In the genomic region with DNA sequence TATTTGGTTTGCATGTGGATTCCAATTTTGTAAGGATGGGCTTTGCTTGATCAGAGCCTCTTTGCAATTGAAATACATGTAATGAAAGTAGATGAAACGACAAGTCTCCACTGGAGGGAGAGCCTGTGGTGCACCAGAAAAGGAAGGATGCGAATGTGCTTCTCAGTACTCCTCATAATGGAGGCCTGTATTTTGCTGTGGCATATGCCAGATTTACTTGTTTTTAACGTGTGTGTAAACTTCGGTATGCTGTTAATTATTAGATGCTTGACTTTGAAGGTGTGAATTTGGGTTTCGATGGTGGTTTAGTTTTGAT, we compare ENCODE assay signal across 9 cellular contexts. TPM values are rescaled to one million over a fixed set of nuclear protein-coding genes. Genes with fewer than 3 reads are reported as not detected.
A peak's percentile ranks its signal among the peaks of the same experiment; 100 is the strongest.
DNase-seq lines count a peak whose midpoint lies in the region; ATAC-seq, FAIRE-seq and TF ChIP-seq lines count a peak whose summit lies in the region.
"Had no signal": no experiment of that assay in that cellular context is flagged by ENCODE, and none has a peak within 500 bp of the region (broad histone marks: within the 10 kb centered on the region; RNA-seq: fewer than 3 reads in every experiment).

No MANE protein-coding gene starts in this region.

- H3F3A ChIP-seq in GM23338 (replicated peaks; ENCODE audit: low read depth): no peaks in the 10 kb centered on the region

- no peaks in the 10 kb centered on the region for H3K9me2 ChIP-seq in GM23338 (ENCODE audit: insufficient read depth)

- TF ChIP-seq CTCF in GM23338 (conservative IDR thresholded peaks at IDR 0.05; ENCODE audit: low read depth in 2 of 2) (peak in 1 of 2 experiments; percentile 24; a peak in 2 of 4 replicates), prostate gland (IDR thresholded peaks at IDR 0.05) (peak in 1 of 4 experiments; percentile 23)

- peaks cover 71% of the 10 kb centered on the region for H3K79me2 ChIP-seq in GM23338 (replicated peaks; ENCODE audit: insufficient read depth)

- ATAC-seq in GM23338: no peak

- H3K4me3 ChIP-seq in GM23338 (peak overlapping the region; percentile 89), mononuclear cell (ENCODE audit: low read length) (peak overlapping the region; percentile 79), prostate gland (no peak overlapping the region)

- intact Hi-C loops in prostate gland (cut with DNase I): loop anchor here (10.0 kb wide), 1 partner anchor 173 kb away; no protein-coding TSS in a partner anchor

- no peaks in the 10 kb centered on the region; the same call in none of the 2 replicates for H3K36me3 ChIP-seq in GM23338 (ENCODE audit: insufficient read depth)
- no peaks in the 10 kb centered on the region for H3K36me3 ChIP-seq in prostate gland

- H3K4me1 Mint-ChIP-seq in GM23338: peaks cover 53% of the 10 kb centered on the region

- H3K4me1 ChIP-seq in GM23338 (ENCODE audit: insufficient read depth) (peaks cover 37% of the 10 kb centered on the region), mononuclear cell (ENCODE audit: insufficient read depth, low read length) (peaks cover 48% of the 10 kb centered on the region), prostate gland (replicated peaks) (peaks cover 3% of the 10 kb centered on the region)

- WGBS in prostate gland: 43% methylated on average over 5 of the region's 5 CpGs

- peaks cover 15% of the 10 kb centered on the region for H3K27me3 Mint-ChIP-seq in GM23338 (ENCODE audit: insufficient read depth, low read depth, poor library complexity)

- H2AFZ ChIP-seq in GM23338: no peak overlapping the region

- DNase-seq in DMS 273 (lab: John Stamatoyannopoulos, UW; ENCODE audit: unreplicated experiment) (peak; percentile 30), DMS 273 treated with DMSO at 0.1 percent for 48 hours (lab: John Stamatoyannopoulos, UW) (no peak), GM23338 (ENCODE audit: low spot score) (peak; percentile 43), RCC 7860 (ENCODE audit: low spot score) (peak; percentile 23), cerebellar cortex (ENCODE audit: low spot score) (peak; percentile 9), prostate gland (ENCODE audit: low spot score) (no peak), NCI-H146 (lab: John Stamatoyannopoulos, UW) (no peak)

- H3K9me3 ChIP-seq in mononuclear cell (ENCODE audit: low read depth, low read length) (no peaks in the 10 kb centered on the region), prostate gland (no peaks in the 10 kb centered on the region)

- H3K9me3 Mint-ChIP-seq in GM23338: peaks cover 5% of the 10 kb centered on the region; the same call in 2 of the 3 replicates

- peaks cover 43% of the 10 kb centered on the region for H4K20me1 ChIP-seq in GM23338 (replicated peaks; ENCODE audit: insufficient read depth)

- H3K27ac ChIP-seq in GM23338 (ENCODE audit: low read depth) (no peak overlapping the region), prostate gland (no peak overlapping the region)
- H3K27ac ChIP-seq: 22Rv1 had no signal

- FAIRE-seq in RCC 7860 (lab: Jason Lieb, UNC): no peak

- TF ChIP-seq POLR2A in prostate gland (IDR thresholded peaks at IDR 0.05): no peak

- peak overlapping the region; percentile 79 for H3K4me2 ChIP-seq in GM23338

- H3K27me3 ChIP-seq in GM23338 (ENCODE audit: insufficient read depth) (peaks cover 6% of the 10 kb centered on the region; the same call in 1 of the 2 replicates), mononuclear cell (ENCODE audit: insufficient read depth, low read length) (no peaks in the 10 kb centered on the region), prostate gland (replicated peaks; ENCODE audit: insufficient read depth) (no peaks in the 10 kb centered on the region)

- no peak overlapping the region for H3K27ac Mint-ChIP-seq in GM23338

- H3K4me3 Mint-ChIP-seq in GM23338: peak overlapping the region; percentile 93

- peaks cover 45% of the 10 kb centered on the region for H3K36me3 Mint-ChIP-seq in GM23338 (ENCODE audit: low read depth)

TF ChIP-seq in GM23338, 12 proteins besides CTCF, POLR2A, EP300 and RAD21 (continues in another document):
- TF ChIP-seq POLR2AphosphoS5 (IDR thresholded peaks at IDR 0.05; ENCODE audit: low read depth) (no peak), ZNF114 (CRISPR knock-in tag; IDR thresholded peaks at IDR 0.05) (no peak), EZH2 (IDR thresholded peaks at IDR 0.05; ENCODE audit: low read depth, unreplicated experiment) (no peak)
- TF ChIP-seq, protein P1, sequence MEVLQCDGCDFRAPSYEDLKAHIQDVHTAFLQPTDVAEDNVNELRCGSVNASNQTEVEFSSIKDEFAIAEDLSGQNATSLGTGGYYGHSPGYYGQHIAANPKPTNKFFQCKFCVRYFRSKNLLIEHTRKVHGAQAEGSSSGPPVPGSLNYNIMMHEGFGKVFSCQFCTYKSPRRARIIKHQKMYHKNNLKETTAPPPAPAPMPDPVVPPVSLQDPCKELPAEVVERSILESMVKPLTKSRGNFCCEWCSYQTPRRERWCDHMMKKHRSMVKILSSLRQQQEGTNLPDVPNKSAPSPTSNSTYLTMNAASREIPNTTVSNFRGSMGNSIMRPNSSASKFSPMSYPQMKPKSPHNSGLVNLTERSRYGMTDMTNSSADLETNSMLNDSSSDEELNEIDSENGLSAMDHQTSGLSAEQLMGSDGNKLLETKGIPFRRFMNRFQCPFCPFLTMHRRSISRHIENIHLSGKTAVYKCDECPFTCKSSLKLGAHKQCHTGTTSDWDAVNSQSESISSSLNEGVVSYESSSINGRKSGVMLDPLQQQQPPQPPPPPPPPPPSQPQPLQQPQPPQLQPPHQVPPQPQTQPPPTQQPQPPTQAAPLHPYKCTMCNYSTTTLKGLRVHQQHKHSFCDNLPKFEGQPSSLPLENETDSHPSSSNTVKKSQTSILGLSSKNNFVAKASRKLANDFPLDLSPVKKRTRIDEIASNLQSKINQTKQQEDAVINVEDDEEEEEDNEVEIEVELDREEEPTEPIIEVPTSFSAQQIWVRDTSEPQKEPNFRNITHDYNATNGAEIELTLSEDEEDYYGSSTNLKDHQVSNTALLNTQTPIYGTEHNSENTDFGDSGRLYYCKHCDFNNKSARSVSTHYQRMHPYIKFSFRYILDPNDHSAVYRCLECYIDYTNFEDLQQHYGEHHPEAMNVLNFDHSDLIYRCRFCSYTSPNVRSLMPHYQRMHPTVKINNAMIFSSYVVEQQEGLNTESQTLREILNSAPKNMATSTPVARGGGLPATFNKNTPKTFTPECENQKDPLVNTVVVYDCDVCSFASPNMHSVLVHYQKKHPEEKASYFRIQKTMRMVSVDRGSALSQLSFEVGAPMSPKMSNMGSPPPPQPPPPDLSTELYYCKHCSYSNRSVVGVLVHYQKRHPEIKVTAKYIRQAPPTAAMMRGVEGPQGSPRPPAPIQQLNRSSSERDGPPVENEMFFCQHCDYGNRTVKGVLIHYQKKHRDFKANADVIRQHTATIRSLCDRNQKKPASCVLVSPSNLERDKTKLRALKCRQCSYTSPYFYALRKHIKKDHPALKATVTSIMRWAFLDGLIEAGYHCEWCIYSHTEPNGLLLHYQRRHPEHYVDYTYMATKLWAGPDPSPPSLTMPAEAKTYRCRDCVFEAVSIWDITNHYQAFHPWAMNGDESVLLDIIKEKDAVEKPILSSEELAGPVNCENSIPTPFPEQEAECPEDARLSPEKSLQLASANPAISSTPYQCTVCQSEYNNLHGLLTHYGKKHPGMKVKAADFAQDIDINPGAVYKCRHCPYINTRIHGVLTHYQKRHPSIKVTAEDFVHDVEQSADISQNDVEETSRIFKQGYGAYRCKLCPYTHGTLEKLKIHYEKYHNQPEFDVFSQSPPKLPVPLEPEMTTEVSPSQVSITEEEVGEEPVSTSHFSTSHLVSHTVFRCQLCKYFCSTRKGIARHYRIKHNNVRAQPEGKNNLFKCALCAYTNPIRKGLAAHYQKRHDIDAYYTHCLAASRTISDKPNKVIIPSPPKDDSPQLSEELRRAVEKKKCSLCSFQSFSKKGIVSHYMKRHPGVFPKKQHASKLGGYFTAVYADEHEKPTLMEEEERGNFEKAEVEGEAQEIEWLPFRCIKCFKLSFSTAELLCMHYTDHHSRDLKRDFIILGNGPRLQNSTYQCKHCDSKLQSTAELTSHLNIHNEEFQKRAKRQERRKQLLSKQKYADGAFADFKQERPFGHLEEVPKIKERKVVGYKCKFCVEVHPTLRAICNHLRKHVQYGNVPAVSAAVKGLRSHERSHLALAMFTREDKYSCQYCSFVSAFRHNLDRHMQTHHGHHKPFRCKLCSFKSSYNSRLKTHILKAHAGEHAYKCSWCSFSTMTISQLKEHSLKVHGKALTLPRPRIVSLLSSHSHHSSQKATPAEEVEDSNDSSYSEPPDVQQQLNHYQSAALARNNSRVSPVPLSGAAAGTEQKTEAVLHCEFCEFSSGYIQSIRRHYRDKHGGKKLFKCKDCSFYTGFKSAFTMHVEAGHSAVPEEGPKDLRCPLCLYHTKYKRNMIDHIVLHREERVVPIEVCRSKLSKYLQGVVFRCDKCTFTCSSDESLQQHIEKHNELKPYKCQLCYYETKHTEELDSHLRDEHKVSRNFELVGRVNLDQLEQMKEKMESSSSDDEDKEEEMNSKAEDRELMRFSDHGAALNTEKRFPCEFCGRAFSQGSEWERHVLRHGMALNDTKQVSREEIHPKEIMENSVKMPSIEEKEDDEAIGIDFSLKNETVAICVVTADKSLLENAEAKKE (CRISPR knock-in tag; IDR thresholded peaks at IDR 0.05): no peak
- TF ChIP-seq, protein P2, sequence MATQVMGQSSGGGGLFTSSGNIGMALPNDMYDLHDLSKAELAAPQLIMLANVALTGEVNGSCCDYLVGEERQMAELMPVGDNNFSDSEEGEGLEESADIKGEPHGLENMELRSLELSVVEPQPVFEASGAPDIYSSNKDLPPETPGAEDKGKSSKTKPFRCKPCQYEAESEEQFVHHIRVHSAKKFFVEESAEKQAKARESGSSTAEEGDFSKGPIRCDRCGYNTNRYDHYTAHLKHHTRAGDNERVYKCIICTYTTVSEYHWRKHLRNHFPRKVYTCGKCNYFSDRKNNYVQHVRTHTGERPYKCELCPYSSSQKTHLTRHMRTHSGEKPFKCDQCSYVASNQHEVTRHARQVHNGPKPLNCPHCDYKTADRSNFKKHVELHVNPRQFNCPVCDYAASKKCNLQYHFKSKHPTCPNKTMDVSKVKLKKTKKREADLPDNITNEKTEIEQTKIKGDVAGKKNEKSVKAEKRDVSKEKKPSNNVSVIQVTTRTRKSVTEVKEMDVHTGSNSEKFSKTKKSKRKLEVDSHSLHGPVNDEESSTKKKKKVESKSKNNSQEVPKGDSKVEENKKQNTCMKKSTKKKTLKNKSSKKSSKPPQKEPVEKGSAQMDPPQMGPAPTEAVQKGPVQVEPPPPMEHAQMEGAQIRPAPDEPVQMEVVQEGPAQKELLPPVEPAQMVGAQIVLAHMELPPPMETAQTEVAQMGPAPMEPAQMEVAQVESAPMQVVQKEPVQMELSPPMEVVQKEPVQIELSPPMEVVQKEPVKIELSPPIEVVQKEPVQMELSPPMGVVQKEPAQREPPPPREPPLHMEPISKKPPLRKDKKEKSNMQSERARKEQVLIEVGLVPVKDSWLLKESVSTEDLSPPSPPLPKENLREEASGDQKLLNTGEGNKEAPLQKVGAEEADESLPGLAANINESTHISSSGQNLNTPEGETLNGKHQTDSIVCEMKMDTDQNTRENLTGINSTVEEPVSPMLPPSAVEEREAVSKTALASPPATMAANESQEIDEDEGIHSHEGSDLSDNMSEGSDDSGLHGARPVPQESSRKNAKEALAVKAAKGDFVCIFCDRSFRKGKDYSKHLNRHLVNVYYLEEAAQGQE (IDR thresholded peaks at IDR 0.05; ENCODE audit: unreplicated experiment): no peak

RNA-seq across cellular contexts. Expression of a gene that starts 2.8 kb away (rescaled TPM):
- 30.4 and 34.1 TPM in 2 replicates for total RNA-seq in GM23338 (2014; rRNA removed; shearing (Covaris generic))
- polyA plus RNA-seq in GM23338 (2016; fragmentation: Nextera tagmentation; extraction: Ambion mirVana): 6.9 and 7.1 TPM in 2 replicates
- total RNA-seq in mononuclear cell (125 TPM), prostate gland (10 to 100 TPM; 16.7 to 31.9 TPM)

Comparison
In these comparisons a context has a peak if more than half of its experiments do, and no peak if none do; other contexts are left out.
1. DNase-seq: peak in DMS 273 (single experiment), GM23338 (single experiment), RCC 7860 (single experiment) and cerebellar cortex (single experiment); none in DMS 273 treated with DMSO at 0.1 percent for 48 hours (single experiment), prostate gland (single experiment) and NCI-H146 (single experiment).
2. H3K4me3 ChIP-seq: peak in GM23338 (single experiment) and mononuclear cell (single experiment); none in prostate gland (0 of 2).